21 cellular contexts compared by ENCODE assay signal in genomic region chr12:45794422-45794821, GRCh38.
"Had no signal": no experiment of that assay in that cellular context is flagged by ENCODE, and none has a peak within 500 bp of the region (broad histone marks: within the 10 kb centered on the region; RNA-seq: fewer than 3 reads in every experiment).

No MANE protein-coding gene starts in this region.

- ATAC-seq: activated T-helper 17 cell treated with anti-CD3 and anti-CD28 coated beads, Interleukin-2, amount 50 U/mL, for 72 hours; effector memory CD8-positive, alpha-beta T cell; left colon; natural killer cell; stimulated activated naive CD8-positive, alpha-beta T cell treated with anti-CD3 and anti-CD28 coated beads, Interleukin-15, Interleukin-2, amounts not matched to agents 100 U/mL and 50 U/mL, for 24 hours had no signal

- FAIRE-seq: islet of Langerhans had no signal

- H3K36me3 ChIP-seq: breast epithelium, transverse colon, vagina had no signal

- H3K27ac ChIP-seq: breast epithelium, epithelial cell of prostate, skin epidermis, transverse colon, vagina had no signal

- DNase-seq: activated CD4-positive, alpha-beta T cell treated with anti-CD3 and anti-CD28 coated beads for 1 hour; activated CD4-positive, alpha-beta T cell treated with anti-CD3 and anti-CD28 coated beads, Interleukin-2, amount 50 U/mL, for 48 hours; activated naive CD4-positive, alpha-beta T cell treated with Interleukin-2 at 50 U/mL for 16 hours; aorta; cerebellar nuclear complex; effector memory CD8-positive, alpha-beta T cell; head of caudate nucleus; left colon; natural killer cell; posterior cingulate gyrus; stimulated activated CD4-positive, alpha-beta T cell treated with anti-CD3 and anti-CD28 coated beads, Interleukin-4, amount 100 ng/mL, for 4 hours; stimulated activated CD8-positive, alpha-beta memory T cell treated with anti-CD3 and anti-CD28 coated beads, Interleukin-4, amount 100 ng/mL, for 48 hours; stimulated activated naive CD8-positive, alpha-beta T cell treated with anti-CD3 and anti-CD28 coated beads, Interleukin-15, Interleukin-2, amounts not matched to agents 100 U/mL and 50 U/mL, for 24 hours; T1000; transverse colon had no signal

- H3K27me3 ChIP-seq: breast epithelium, transverse colon, vagina had no signal

- H3K4me1 ChIP-seq: breast epithelium had no signal

- H3K9me3 ChIP-seq: breast epithelium, transverse colon, vagina had no signal

- H3K4me3 ChIP-seq: breast epithelium, skin epidermis, transverse colon, vagina had no signal
